ENCODE assay signal across 1 cellular context in the genomic region with DNA sequence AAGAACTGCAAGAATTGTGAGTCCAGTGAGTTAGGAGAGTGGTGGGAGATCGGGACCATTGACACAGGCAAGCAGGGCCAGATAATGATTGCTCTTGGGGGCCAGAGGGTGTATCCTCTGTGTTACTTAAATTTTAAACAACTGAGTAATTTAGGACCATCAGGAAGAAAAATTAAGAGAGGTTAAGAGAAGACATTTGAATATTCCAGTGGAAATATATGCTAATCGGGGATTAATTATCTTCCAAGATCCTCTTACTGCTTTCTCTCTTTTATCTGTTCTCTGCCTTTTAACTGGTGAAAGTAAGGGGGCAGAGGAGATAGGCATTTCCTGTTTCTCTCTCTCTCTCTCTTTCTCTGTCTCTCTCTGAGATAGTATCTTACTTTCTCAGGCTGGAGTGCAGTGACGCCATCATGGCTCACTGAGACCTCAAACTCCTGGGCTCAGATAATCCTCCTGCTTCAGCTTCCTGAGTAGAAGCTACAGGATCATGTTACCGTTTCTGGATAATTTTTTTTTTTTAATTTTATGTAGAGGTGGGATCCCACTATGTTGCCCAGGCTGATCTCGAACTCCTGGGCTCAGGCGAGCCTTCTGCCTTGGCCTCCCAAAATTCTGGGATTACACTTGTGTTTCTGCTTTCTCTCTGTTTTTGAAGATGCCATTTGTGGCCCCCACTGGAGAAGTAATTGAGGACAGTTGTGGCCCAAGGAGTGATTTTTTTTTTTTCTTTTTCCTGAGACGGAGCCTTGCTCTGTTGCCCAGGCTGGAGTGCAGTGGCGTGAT.
TF ChIP-seq lines count a peak whose summit lies in the region.

No MANE protein-coding gene starts in this region.

TF ChIP-seq in K562, 482 proteins besides CTCF, POLR2A, EP300 and RAD21 (continued from another document and continues in another):
- TF ChIP-seq PRDM10 (IDR thresholded peaks at IDR 0.05; ENCODE audit: partially characterized antibody) = peak; percentile 8
- TF ChIP-seq, protein P1, sequence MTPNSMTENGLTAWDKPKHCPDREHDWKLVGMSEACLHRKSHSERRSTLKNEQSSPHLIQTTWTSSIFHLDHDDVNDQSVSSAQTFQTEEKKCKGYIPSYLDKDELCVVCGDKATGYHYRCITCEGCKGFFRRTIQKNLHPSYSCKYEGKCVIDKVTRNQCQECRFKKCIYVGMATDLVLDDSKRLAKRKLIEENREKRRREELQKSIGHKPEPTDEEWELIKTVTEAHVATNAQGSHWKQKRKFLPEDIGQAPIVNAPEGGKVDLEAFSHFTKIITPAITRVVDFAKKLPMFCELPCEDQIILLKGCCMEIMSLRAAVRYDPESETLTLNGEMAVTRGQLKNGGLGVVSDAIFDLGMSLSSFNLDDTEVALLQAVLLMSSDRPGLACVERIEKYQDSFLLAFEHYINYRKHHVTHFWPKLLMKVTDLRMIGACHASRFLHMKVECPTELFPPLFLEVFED (CRISPR knock-in tag; conservative IDR thresholded peaks at IDR 0.05) = no peak
- TF ChIP-seq, protein P2, sequence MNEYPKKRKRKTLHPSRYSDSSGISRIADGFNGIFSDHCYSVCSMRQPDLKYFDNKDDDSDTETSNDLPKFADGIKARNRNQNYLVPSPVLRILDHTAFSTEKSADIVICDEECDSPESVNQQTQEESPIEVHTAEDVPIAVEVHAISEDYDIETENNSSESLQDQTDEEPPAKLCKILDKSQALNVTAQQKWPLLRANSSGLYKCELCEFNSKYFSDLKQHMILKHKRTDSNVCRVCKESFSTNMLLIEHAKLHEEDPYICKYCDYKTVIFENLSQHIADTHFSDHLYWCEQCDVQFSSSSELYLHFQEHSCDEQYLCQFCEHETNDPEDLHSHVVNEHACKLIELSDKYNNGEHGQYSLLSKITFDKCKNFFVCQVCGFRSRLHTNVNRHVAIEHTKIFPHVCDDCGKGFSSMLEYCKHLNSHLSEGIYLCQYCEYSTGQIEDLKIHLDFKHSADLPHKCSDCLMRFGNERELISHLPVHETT (CRISPR knock-in tag; conservative IDR thresholded peaks at IDR 0.05 in 1 of 2, IDR thresholded peaks at IDR 0.05 in 1 of 2) = 0 out of 4 replicates have a peak, but pooled peaks of 1 of the 2 experiments have one; percentile 40
- 0 out of 2 replicates have a peak, but pooled peaks have one; percentile 20 for TF ChIP-seq CEBPB (tag; IDR thresholded peaks at IDR 0.05)
- TF ChIP-seq ZNF224 (CRISPR knock-in tag; IDR thresholded peaks at IDR 0.05) = 0 out of 2 replicates have a peak, but pooled peaks have one; percentile 57
- TF ChIP-seq ELF4 (CRISPR knock-in tag; IDR thresholded peaks at IDR 0.05) = peak; percentile 64; the same call in 1 of the 2 replicates
- no peak for TF ChIP-seq MGA (IDR thresholded peaks at IDR 0.05)
- peak; percentile 89 for TF ChIP-seq SMARCB1 (IDR thresholded peaks at IDR 0.05; ENCODE audit: insufficient read length, low read depth)
- TF ChIP-seq POLR2AphosphoS5 (IDR thresholded peaks at IDR 0.05; ENCODE audit: control insufficient read depth, insufficient read depth, low read depth, low read length) = peak; percentile 48; the same call in 1 of the 2 replicates
- peak; percentile 79 for TF ChIP-seq TEAD4 (IDR thresholded peaks at IDR 0.05; ENCODE audit: low read length)
- TF ChIP-seq TEAD4 (CRISPR knock-in tag; IDR thresholded peaks at IDR 0.05; ENCODE audit: borderline replicate concordance) = no peak
- TF ChIP-seq CCNT2 (IDR thresholded peaks at IDR 0.05; ENCODE audit: borderline replicate concordance, extremely low read depth, insufficient read length, low read depth, low read length) = peak; percentile 38
- TF ChIP-seq HMG20A (CRISPR knock-in tag; conservative IDR thresholded peaks at IDR 0.05) = no peak
- TF ChIP-seq RUNX1 (IDR thresholded peaks at IDR 0.05; ENCODE audit: low read depth) = no peak
- peak; percentile 72 for TF ChIP-seq TCF3 (CRISPR knock-in tag; IDR thresholded peaks at IDR 0.05)
- peak; percentile 25 for TF ChIP-seq TAF1 (IDR thresholded peaks at IDR 0.05; ENCODE audit: control insufficient read depth, extremely low read depth, insufficient read depth, low read length, severe bottlenecking)
- TF ChIP-seq HDAC1 (IDR thresholded peaks at IDR 0.05) = peak in 1 of 2 experiments; percentile 84; a peak in 2 of 4 replicates
- TF ChIP-seq ATF1 (CRISPR knock-in tag; IDR thresholded peaks at IDR 0.05) = no peak
- peak; percentile 86 for TF ChIP-seq ATF1 (tag; IDR thresholded peaks at IDR 0.05)
- peak in 1 of 2 experiments; percentile 77; a peak in 1 of 4 replicates for TF ChIP-seq TBL1XR1 (IDR thresholded peaks at IDR 0.05; ENCODE audit: low read length in 2 of 2)
- peak; percentile 96 for TF ChIP-seq ZNF121 (CRISPR knock-in tag; conservative IDR thresholded peaks at IDR 0.05)
- TF ChIP-seq YY1 (IDR thresholded peaks at IDR 0.05; ENCODE audit: borderline replicate concordance in 1 of 3, control insufficient read depth in 1 of 3, extremely low read depth in 1 of 3, insufficient read depth in 3 of 3, insufficient read length in 1 of 3, insufficient replicate concordance in 2 of 3, low read depth in 1 of 3, low read length in 2 of 3) = peak in 1 of 3 experiments; percentile 82
- peak; percentile 98 for TF ChIP-seq GATAD2B (IDR thresholded peaks at IDR 0.05; ENCODE audit: borderline replicate concordance)
- no peak for TF ChIP-seq ZNF431 (CRISPR knock-in tag; IDR thresholded peaks at IDR 0.05)
- peak; percentile 54; the same call in 1 of the 2 replicates for TF ChIP-seq MTA2 (IDR thresholded peaks at IDR 0.05; ENCODE audit: low read depth)
- TF ChIP-seq ETV1 (tag; conservative IDR thresholded peaks at IDR 0.05; ENCODE audit: low read depth) = peak; percentile 99
- peak; percentile 94 for TF ChIP-seq ATF7 (IDR thresholded peaks at IDR 0.05)
- no peak for TF ChIP-seq ZNF436 (CRISPR knock-in tag; IDR thresholded peaks at IDR 0.05)
- peak; percentile 82 for TF ChIP-seq ETV5 (CRISPR knock-in tag; IDR thresholded peaks at IDR 0.05; ENCODE audit: low read depth)
- peak; percentile 83 for TF ChIP-seq RNF2 (IDR thresholded peaks at IDR 0.05)
- TF ChIP-seq MYNN (IDR thresholded peaks at IDR 0.05) = peak; percentile 65; the same call in 1 of the 2 replicates
- TF ChIP-seq MYNN (CRISPR knock-in tag; IDR thresholded peaks at IDR 0.05) = no peak
- TF ChIP-seq ZNF175 (CRISPR knock-in tag; IDR thresholded peaks at IDR 0.05; ENCODE audit: low read depth) = peak; percentile 93
- peak; percentile 93 for TF ChIP-seq ELF1 (tag; IDR thresholded peaks at IDR 0.05)
- peak; percentile 64; the same call in 1 of the 2 replicates for TF ChIP-seq ZNF644 (tag; IDR thresholded peaks at IDR 0.05; ENCODE audit: low read depth)
- peak; percentile 77; the same call in 1 of the 2 replicates for TF ChIP-seq NBN (IDR thresholded peaks at IDR 0.05; ENCODE audit: low read depth)
- peak; percentile 93 for TF ChIP-seq JUND (IDR thresholded peaks at IDR 0.05; ENCODE audit: borderline replicate concordance, low read depth, low read length)
- TF ChIP-seq JUND (tag; IDR thresholded peaks at IDR 0.05; ENCODE audit: borderline replicate concordance, low read depth, low read length) = peak; percentile 93; the same call in 2 of the 3 replicates
- peak; percentile 43; the same call in 1 of the 2 replicates for TF ChIP-seq KLF16 (IDR thresholded peaks at IDR 0.05)
- TF ChIP-seq, protein P3, sequence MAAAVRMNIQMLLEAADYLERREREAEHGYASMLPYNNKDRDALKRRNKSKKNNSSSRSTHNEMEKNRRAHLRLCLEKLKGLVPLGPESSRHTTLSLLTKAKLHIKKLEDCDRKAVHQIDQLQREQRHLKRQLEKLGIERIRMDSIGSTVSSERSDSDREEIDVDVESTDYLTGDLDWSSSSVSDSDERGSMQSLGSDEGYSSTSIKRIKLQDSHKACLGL (CRISPR knock-in tag; IDR thresholded peaks at IDR 0.05; ENCODE audit: borderline replicate concordance, poor library complexity, severe bottlenecking) = no peak
- peak; percentile 23; the same call in 1 of the 2 replicates for TF ChIP-seq PYGO2 (tag; IDR thresholded peaks at IDR 0.05)
